In the genomic region with DNA sequence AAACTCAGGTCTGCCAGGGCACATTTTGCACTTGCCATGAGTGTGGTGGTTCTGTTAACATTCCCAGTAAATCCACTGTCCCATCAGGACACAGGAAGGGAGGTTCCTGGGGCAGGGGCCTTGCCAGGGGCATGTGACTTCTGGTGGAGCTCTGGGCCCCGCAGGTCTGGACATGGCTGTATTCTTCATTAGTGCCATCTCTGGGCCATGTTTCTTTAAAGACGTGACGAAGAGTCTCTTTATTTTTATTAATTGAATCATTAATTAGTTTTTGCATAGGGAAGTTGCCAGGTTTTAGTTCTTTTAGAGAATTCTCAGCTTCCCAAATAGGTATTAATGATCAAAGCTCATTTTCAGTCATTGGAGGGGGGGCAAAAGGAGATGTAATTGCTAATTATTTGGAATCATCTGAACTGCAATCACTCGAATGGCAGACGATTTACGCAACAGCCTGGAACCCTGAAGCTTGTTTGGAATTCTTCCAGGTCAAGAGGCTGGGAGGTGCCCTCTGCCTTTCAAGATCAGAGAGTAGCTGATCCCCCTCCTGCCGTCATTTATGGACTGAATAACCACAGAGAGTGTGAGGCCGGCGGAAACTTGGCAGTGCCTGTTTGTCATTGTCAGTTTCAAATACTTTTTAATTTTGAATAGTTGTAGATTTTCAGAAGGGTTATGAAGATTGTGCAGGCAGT, we compare ENCODE assay signal across 17 cellular contexts.
DNase-seq lines count a peak whose midpoint lies in the region; ATAC-seq and TF ChIP-seq lines count a peak whose summit lies in the region.
"Had no signal": no experiment of that assay in that cellular context is flagged by ENCODE, and none has a peak within 500 bp of the region (broad histone marks: within the 10 kb centered on the region; RNA-seq: fewer than 3 reads in every experiment).

No MANE protein-coding gene starts in this region.

- TF ChIP-seq RAD21 in Ishikawa (IDR thresholded peaks at IDR 0.05; ENCODE audit: low read depth) = no peak

- no peak for ATAC-seq in HG02642 (IDR thresholded peaks at IDR 0.05; ENCODE audit: poor library complexity, unreplicated experiment)

- peaks cover 2% of the 10 kb centered on the region for H3K27me3 Mint-ChIP-seq in H9 (ENCODE audit: low read depth)
- H3K27me3 Mint-ChIP-seq: CD8-positive, alpha-beta memory T cell had no signal

- no peak overlapping the region for H3K56ac ChIP-seq in H9 (ENCODE audit: insufficient read length, low read depth, low read length)

- no peaks in the 10 kb centered on the region for H3K4me1 Mint-ChIP-seq in H9
- H3K4me1 Mint-ChIP-seq: CD8-positive, alpha-beta memory T cell had no signal

- DNase-seq in DMS79 (lab: John Stamatoyannopoulos, UW) (peak; percentile 38), iris pigment epithelial cell (ENCODE audit: low read depth) (peak; percentile 13), renal cortical epithelial cell (ENCODE audit: low read depth) (peak; percentile 73), H9 (no peak), 8988T (no peak)
- DNase-seq: BE2C, EL, H7, NCI-H1436 treated with DMSO at 0.1 percent for 48 hours, NCI-H2081 treated with DMSO at 0.1 percent for 48 hours, NCI-H69, PC-9, Right ventricle myocardium superior, SK-N-SH had no signal

- H3T11ph ChIP-seq in H9 (ENCODE audit: low read length) = no peak overlapping the region

- H3K79me2 ChIP-seq in H9 (ENCODE audit: insufficient read depth, low read length) = no peaks in the 10 kb centered on the region

- no peaks in the 10 kb centered on the region for H3K9me3 Mint-ChIP-seq in H9
- H3K9me3 Mint-ChIP-seq: CD8-positive, alpha-beta memory T cell had no signal

- no peaks in the 10 kb centered on the region for H3K23me2 ChIP-seq in H9 (ENCODE audit: insufficient read length, low read depth, low read length, poor library complexity, severe bottlenecking)

- H2AFZ ChIP-seq in H9 (ENCODE audit: low read length) = no peak overlapping the region
- H2AFZ ChIP-seq: PC-9 had no signal

- H3K4me3 Mint-ChIP-seq in H9 = no peak overlapping the region

- no peak overlapping the region for H2BK120ac ChIP-seq in H9 (ENCODE audit: low read depth, low read length, poor library complexity, severe bottlenecking)

- no CpG with 5 or more reads among the region's 9 CpGs for WGBS in H9 (ENCODE audit: extremely low coverage, insufficient read length, low lambda C conversion rate)

- H4K8ac ChIP-seq in H9 (replicated peaks; ENCODE audit: insufficient read length, low read depth, low read length) = no peak overlapping the region

- H2BK12ac ChIP-seq in H9 (ENCODE audit: insufficient read length, low read depth, low read length) = no peak overlapping the region

- no peak overlapping the region for H2BK5ac ChIP-seq in H9 (ENCODE audit: insufficient read length, low read length)

- H4K20me1 ChIP-seq in H9 (ENCODE audit: control insufficient read depth, insufficient read depth, insufficient read length) = no peaks in the 10 kb centered on the region

- no peak overlapping the region for H4K91ac ChIP-seq in H9 (ENCODE audit: insufficient read length, low read depth, low read length)

- H2AK5ac ChIP-seq in H9 (ENCODE audit: insufficient read length, low read length) = no peak overlapping the region

- H3K27me3 ChIP-seq in H9 (ENCODE audit: insufficient read depth, low read length) = no peaks in the 10 kb centered on the region
- H3K27me3 ChIP-seq: BE2C had no signal

- no peaks in the 10 kb centered on the region for H3K4me1 ChIP-seq in H9 (ENCODE audit: insufficient read depth, low read length)
- H3K4me1 ChIP-seq: BE2C had no signal

- H3K4me2 ChIP-seq in H9 (ENCODE audit: insufficient read depth, insufficient read length, low read length) = no peak overlapping the region
- H3K4me2 ChIP-seq: PC-9, SK-N-SH had no signal

- H3K23ac ChIP-seq in H9 (ENCODE audit: insufficient read length, low read depth, low read length) = no peak overlapping the region

- no peak overlapping the region for H3K18ac ChIP-seq in H9 (ENCODE audit: insufficient read length, low read depth, low read length)

- no peak overlapping the region; a peak in 1 of 7 replicates for H3K27ac Mint-ChIP-seq in H9
- H3K27ac Mint-ChIP-seq: CD8-positive, alpha-beta memory T cell had no signal

- H3K14ac ChIP-seq in H9 (ENCODE audit: insufficient read depth, low read length) = no peak overlapping the region

- TF ChIP-seq CTCF in H9 (conservative IDR thresholded peaks at IDR 0.05) = no peak

- H3K36me3 Mint-ChIP-seq in H9 (ENCODE audit: insufficient read depth in 1 of 3, low read depth in 3 of 3) = peaks cover 8 to 27% (median 13%) of the 10 kb centered on the region in 3 experiments

- no peaks in the 10 kb centered on the region for H3K9me3 ChIP-seq in H9 (ENCODE audit: control insufficient read depth, low read depth, low read length)
- H3K9me3 ChIP-seq: BE2C, SK-N-SH had no signal

- TF ChIP-seq EP300 in Ishikawa (IDR thresholded peaks at IDR 0.05; ENCODE audit: borderline replicate concordance) = no peak

- no peak overlapping the region for H2BK15ac ChIP-seq in H9 (ENCODE audit: low read depth, low read length)

- no peaks in the 10 kb centered on the region for H3K79me1 ChIP-seq in H9 (ENCODE audit: insufficient read depth, low read depth, low read length, poor library complexity, severe bottlenecking)

- no peak overlapping the region for H3K9ac ChIP-seq in H9 (ENCODE audit: extremely low read depth, insufficient read length, low read length)
- H3K9ac ChIP-seq: SK-N-SH had no signal

- no peak overlapping the region for H4K5ac ChIP-seq in H9 (ENCODE audit: insufficient read length, low read depth, low read length)

- H3K27ac ChIP-seq in H9 (ENCODE audit: insufficient read length, low read depth, low read length) = no peak overlapping the region
- H3K27ac ChIP-seq: PC-9 had no signal

- no peak overlapping the region for H2BK20ac ChIP-seq in H9 (ENCODE audit: low read depth, low read length, poor library complexity, severe bottlenecking)

- H3K4ac ChIP-seq in H9 (ENCODE audit: low read depth, low read length) = no peak overlapping the region

TF ChIP-seq in Ishikawa, 13 proteins besides CTCF, POLR2A, EP300 and RAD21:
- TF ChIP-seq FOXM1 (IDR thresholded peaks at IDR 0.05; ENCODE audit: borderline replicate concordance, low read depth) = no peak
- no peak for TF ChIP-seq YY1 (IDR thresholded peaks at IDR 0.05; ENCODE audit: low read depth)
- no peak for TF ChIP-seq CREB1 (IDR thresholded peaks at IDR 0.05; ENCODE audit: low read depth)
- TF ChIP-seq NFIC (IDR thresholded peaks at IDR 0.05) = peak; percentile 52; the same call in 1 of the 2 replicates
- TF ChIP-seq, protein P1, sequence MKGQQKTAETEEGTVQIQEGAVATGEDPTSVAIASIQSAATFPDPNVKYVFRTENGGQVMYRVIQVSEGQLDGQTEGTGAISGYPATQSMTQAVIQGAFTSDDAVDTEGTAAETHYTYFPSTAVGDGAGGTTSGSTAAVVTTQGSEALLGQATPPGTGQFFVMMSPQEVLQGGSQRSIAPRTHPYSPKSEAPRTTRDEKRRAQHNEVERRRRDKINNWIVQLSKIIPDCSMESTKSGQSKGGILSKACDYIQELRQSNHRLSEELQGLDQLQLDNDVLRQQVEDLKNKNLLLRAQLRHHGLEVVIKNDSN (IDR thresholded peaks at IDR 0.05) = no peak
- peak; percentile 70 for TF ChIP-seq CEBPB (IDR thresholded peaks at IDR 0.05)
- no peak for TF ChIP-seq ZBTB7A (IDR thresholded peaks at IDR 0.05; ENCODE audit: low read depth)
- TF ChIP-seq, protein P2, sequence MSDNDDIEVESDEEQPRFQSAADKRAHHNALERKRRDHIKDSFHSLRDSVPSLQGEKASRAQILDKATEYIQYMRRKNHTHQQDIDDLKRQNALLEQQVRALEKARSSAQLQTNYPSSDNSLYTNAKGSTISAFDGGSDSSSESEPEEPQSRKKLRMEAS (IDR thresholded peaks at IDR 0.05) = no peak
- TF ChIP-seq, protein P3, sequence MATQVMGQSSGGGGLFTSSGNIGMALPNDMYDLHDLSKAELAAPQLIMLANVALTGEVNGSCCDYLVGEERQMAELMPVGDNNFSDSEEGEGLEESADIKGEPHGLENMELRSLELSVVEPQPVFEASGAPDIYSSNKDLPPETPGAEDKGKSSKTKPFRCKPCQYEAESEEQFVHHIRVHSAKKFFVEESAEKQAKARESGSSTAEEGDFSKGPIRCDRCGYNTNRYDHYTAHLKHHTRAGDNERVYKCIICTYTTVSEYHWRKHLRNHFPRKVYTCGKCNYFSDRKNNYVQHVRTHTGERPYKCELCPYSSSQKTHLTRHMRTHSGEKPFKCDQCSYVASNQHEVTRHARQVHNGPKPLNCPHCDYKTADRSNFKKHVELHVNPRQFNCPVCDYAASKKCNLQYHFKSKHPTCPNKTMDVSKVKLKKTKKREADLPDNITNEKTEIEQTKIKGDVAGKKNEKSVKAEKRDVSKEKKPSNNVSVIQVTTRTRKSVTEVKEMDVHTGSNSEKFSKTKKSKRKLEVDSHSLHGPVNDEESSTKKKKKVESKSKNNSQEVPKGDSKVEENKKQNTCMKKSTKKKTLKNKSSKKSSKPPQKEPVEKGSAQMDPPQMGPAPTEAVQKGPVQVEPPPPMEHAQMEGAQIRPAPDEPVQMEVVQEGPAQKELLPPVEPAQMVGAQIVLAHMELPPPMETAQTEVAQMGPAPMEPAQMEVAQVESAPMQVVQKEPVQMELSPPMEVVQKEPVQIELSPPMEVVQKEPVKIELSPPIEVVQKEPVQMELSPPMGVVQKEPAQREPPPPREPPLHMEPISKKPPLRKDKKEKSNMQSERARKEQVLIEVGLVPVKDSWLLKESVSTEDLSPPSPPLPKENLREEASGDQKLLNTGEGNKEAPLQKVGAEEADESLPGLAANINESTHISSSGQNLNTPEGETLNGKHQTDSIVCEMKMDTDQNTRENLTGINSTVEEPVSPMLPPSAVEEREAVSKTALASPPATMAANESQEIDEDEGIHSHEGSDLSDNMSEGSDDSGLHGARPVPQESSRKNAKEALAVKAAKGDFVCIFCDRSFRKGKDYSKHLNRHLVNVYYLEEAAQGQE (IDR thresholded peaks at IDR 0.05; ENCODE audit: low read depth) = no peak
- TF ChIP-seq TAF1 (IDR thresholded peaks at IDR 0.05; ENCODE audit: low read depth) = no peak

Comparison
In these comparisons a context has a peak if more than half of its experiments do, and no peak if none do; other contexts are left out.
1. DNase-seq: peak in DMS79 (single experiment), iris pigment epithelial cell (single experiment) and renal cortical epithelial cell (single experiment); none in H9 (single experiment) and 8988T (single experiment).